ENCODE assay signal across 26 cellular contexts in the genomic region with DNA sequence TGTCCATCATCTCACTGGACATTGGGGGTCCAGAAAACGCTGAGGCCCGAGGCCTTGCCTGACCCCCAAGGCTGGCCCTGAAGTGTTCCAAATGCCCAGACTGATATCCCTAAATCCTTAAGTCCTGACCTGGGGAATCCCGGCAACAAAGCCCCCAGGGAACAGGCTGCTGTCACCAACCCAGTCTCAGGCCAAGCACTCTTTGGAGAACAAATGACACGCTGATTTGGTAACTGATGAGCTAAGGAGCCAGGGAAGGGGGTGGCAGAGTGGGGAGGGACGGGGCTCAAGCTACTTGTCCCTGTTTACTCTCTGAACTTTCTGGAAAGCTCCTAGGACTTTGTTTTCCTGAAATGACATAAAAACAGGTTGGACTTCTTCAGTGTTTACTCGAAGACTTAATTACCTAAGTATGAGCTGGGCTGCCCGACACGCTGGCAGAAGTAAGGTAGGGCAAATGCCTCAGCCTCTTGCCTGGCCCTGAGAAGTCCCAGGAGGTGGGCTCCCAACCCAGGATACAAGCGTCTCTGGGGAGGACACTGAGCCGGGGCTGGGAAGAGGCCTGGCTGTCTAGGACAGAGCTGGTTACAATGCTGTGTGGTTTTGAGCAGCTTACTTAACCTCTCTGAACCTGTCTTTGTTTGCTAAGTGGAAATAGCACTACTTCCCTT.
DNase-seq lines count a peak whose midpoint lies in the region; ATAC-seq, FAIRE-seq and TF ChIP-seq lines count a peak whose summit lies in the region.
"Had no signal": no experiment of that assay in that cellular context is flagged by ENCODE, and none has a peak within 500 bp of the region (broad histone marks: within the 10 kb centered on the region; RNA-seq: fewer than 3 reads in every experiment).

No MANE protein-coding gene starts in this region.

- no peak overlapping the region for H3K14ac ChIP-seq in neuronal stem cell (ENCODE audit: low read length)

- H3K9me3 ChIP-seq in A549 (peaks cover 12% of the 10 kb centered on the region), neuronal stem cell (replicated peaks in 1 of 2; ENCODE audit: control insufficient read depth in 2 of 2, insufficient read depth in 1 of 2, low read depth in 1 of 2, low read length in 2 of 2) (peaks cover 0 to 2% of the 10 kb centered on the region in 2 donors), gastroesophageal sphincter (no peaks in the 10 kb centered on the region)
- H3K9me3 ChIP-seq: Peyer's patch, SJCRH30, stomach, tibial artery had no signal

- TF ChIP-seq RAD21 in A549 (conservative IDR thresholded peaks at IDR 0.05 in 1 of 2, IDR thresholded peaks at IDR 0.05 in 1 of 2) = no peak

- H3K23ac ChIP-seq in neuronal stem cell (ENCODE audit: low read depth, low read length, poor library complexity) = no peak overlapping the region

- no peak for ATAC-seq in A549
- ATAC-seq in esophagus mucosa = peak; percentile 66
- ATAC-seq in gastroesophageal sphincter = no peak
- ATAC-seq in GM18868 (IDR thresholded peaks at IDR 0.05; ENCODE audit: unreplicated experiment) = no peak
- ATAC-seq in HG02852 (IDR thresholded peaks at IDR 0.05; ENCODE audit: unreplicated experiment) = no peak

- POLR2A ChIA-PET in A549 (lab: Yijun Ruan, JAX) (no interaction called here), HEK293T (lab: Yijun Ruan, JAX) (no interaction called here)

- no peak for TF ChIP-seq CTCF in A549 (IDR thresholded peaks at IDR 0.05)
- no peak for TF ChIP-seq CTCF in LNCaP clone FGC (IDR thresholded peaks at IDR 0.05; ENCODE audit: control insufficient read depth, extremely low read depth, insufficient read depth)
- TF ChIP-seq CTCF in gastroesophageal sphincter (IDR thresholded peaks at IDR 0.05) = no peak

- DNase-seq in A549 (ENCODE audit: low read depth in 1 of 2, low spot score in 1 of 2) (no peak), LNCaP clone FGC (ENCODE audit: low read depth) (peak; percentile 94), neuronal stem cell (ENCODE audit: low spot score) (no peak), HEK293T (ENCODE audit: extremely low spot score) (no peak)
- DNase-seq: activated CD4-positive, CD25-positive, alpha-beta regulatory T cell; activated naive CD4-positive, alpha-beta T cell treated with anti-CD3 and anti-CD28 coated beads, Interleukin-2, amount 10 ng/mL, durations not matched to agents 7 days and 5 days; brain microvascular endothelial cell; C1 segment of cervical spinal cord; IMR-90; kidney; NCI-H1105; NCI-H2029; NCI-H526 treated with DMSO at 0.1 percent for 48 hours; nucleus accumbens; Peyer's patch; SJCRH30; stomach; T1000 had no signal

- TF ChIP-seq EP300 in A549 (IDR thresholded peaks at IDR 0.05) (no peak), gastroesophageal sphincter (IDR thresholded peaks at IDR 0.05) (no peak)

- H3K79me1 ChIP-seq in neuronal stem cell (ENCODE audit: low read depth, low read length) = no peaks in the 10 kb centered on the region

- H3K9ac ChIP-seq in neuronal stem cell (ENCODE audit: low read depth, low read length, poor library complexity) = no peak overlapping the region

- no peak overlapping the region for H2BK15ac ChIP-seq in neuronal stem cell (ENCODE audit: low read length)

- FAIRE-seq in A549 (lab: Jason Lieb, UNC) = no peak
- FAIRE-seq: GM12892, kidney had no signal

- TF ChIP-seq POLR2A in A549 (IDR thresholded peaks at IDR 0.05; ENCODE audit: low read length) (no peak), gastroesophageal sphincter (IDR thresholded peaks at IDR 0.05) (no peak)

- H3K36me3 ChIP-seq in neuronal stem cell (replicated peaks in 1 of 2; ENCODE audit: control insufficient read depth in 2 of 2, insufficient read depth in 2 of 2, low read length in 2 of 2) (no peaks in the 10 kb centered on the region), gastroesophageal sphincter (no peaks in the 10 kb centered on the region)
- H3K36me3 ChIP-seq: brain microvascular endothelial cell, Peyer's patch, SJCRH30, stomach, tibial artery had no signal

- WGBS in A549 (ENCODE audit: missing lambda C conversion rate) = 49% methylated on average over 10 of the region's 10 CpGs
- WGBS in neuronal stem cell (ENCODE audit: extremely low coverage in 2 of 2, insufficient read length in 2 of 2, insufficient replicate concordance in 1 of 2), 2 donors = no CpG with 5 or more reads among the region's 10 CpGs
- 79 to 100% methylated on average over 1 to 4 of the region's 10 CpGs for WGBS in gastroesophageal sphincter (ENCODE audit: low coverage in 1 of 2), 2 donors

- H2AFZ ChIP-seq in neuronal stem cell (ENCODE audit: low read length) = no peak overlapping the region

- H2BK120ac ChIP-seq in neuronal stem cell (ENCODE audit: low read depth, low read length) = no peak overlapping the region

- no peak overlapping the region for H3K4me3 ChIP-seq in A549
- no peak overlapping the region for H3K4me3 ChIP-seq in LNCaP clone FGC (ENCODE audit: low read depth, low read length)
- H3K4me3 ChIP-seq in neuronal stem cell (ENCODE audit: low read length in 2 of 2) = no peak overlapping the region
- no peak overlapping the region for H3K4me3 ChIP-seq in gastroesophageal sphincter
- H3K4me3 ChIP-seq: Peyer's patch, SJCRH30, skin epidermis, stomach, tibial artery had no signal

- CTCF ChIA-PET in A549 (lab: Yijun Ruan, JAX) = interaction anchor here (0.9 to 1.3 kb wide), 5 partner anchors 10 to 53 kb away, joined by 3 to 5 read pairs (median 3); no protein-coding TSS in a partner anchor
- CTCF ChIA-PET in HEK293T (lab: Yijun Ruan, JAX) = no interaction called here

- H3K4me1 ChIP-seq in A549 (no peaks in the 10 kb centered on the region), neuronal stem cell (ENCODE audit: control insufficient read depth in 2 of 2, insufficient read depth in 1 of 2, low read depth in 1 of 2, low read length in 2 of 2) (no peaks in the 10 kb centered on the region), gastroesophageal sphincter (no peaks in the 10 kb centered on the region)
- H3K4me1 ChIP-seq: Peyer's patch, SJCRH30 had no signal

- H3K4me2 ChIP-seq in A549 (no peak overlapping the region), neuronal stem cell (ENCODE audit: insufficient read depth, low read length, poor library complexity, severe bottlenecking) (no peak overlapping the region)

- H3K4ac ChIP-seq in neuronal stem cell (ENCODE audit: low read length) = no peak overlapping the region

- H3K27ac ChIP-seq in A549 (no peak overlapping the region), neuronal stem cell (replicated peaks; ENCODE audit: low read length) (no peak overlapping the region), gastroesophageal sphincter (no peak overlapping the region)
- H3K27ac ChIP-seq: brain microvascular endothelial cell, epithelial cell of prostate, Peyer's patch, SJCRH30, stomach, tibial artery had no signal

- peaks cover 0 to 25% (median 0%) of the 10 kb centered on the region in 3 experiments for H3K27me3 ChIP-seq in neuronal stem cell (ENCODE audit: control insufficient read depth in 3 of 3, insufficient read depth in 3 of 3, low read depth in 1 of 3, low read length in 3 of 3)
- H3K27me3 ChIP-seq in gastroesophageal sphincter = peaks cover 4% of the 10 kb centered on the region
- H3K27me3 ChIP-seq: brain microvascular endothelial cell, Peyer's patch, tibial artery had no signal

- peak overlapping the region; percentile 32 for H2AK5ac ChIP-seq in neuronal stem cell (ENCODE audit: low read depth, low read length)

- no peak overlapping the region for H3K18ac ChIP-seq in neuronal stem cell (ENCODE audit: low read length)

- H4K8ac ChIP-seq in neuronal stem cell (ENCODE audit: low read depth, low read length) = no peak overlapping the region

- no peak overlapping the region for H4K91ac ChIP-seq in neuronal stem cell (ENCODE audit: low read depth, low read length, poor library complexity)

- no peak overlapping the region for H2BK12ac ChIP-seq in neuronal stem cell (ENCODE audit: low read length)

- H2BK5ac ChIP-seq in neuronal stem cell (ENCODE audit: low read length) = no peak overlapping the region

TF ChIP-seq in A549, 52 proteins besides CTCF, POLR2A, EP300 and RAD21:
- TF ChIP-seq ZFP36 (IDR thresholded peaks at IDR 0.05; ENCODE audit: borderline replicate concordance, partially characterized antibody) = peak; percentile 44
- no peak for TF ChIP-seq FOSB (CRISPR knock-in tag; IDR thresholded peaks at IDR 0.05)

TF ChIP-seq in HEK293T, 16 proteins besides CTCF, POLR2A, EP300 and RAD21:
- no peak for TF ChIP-seq HDGF (IDR thresholded peaks at IDR 0.05; ENCODE audit: borderline replicate concordance)
- TF ChIP-seq LEF1 (IDR thresholded peaks at IDR 0.05; ENCODE audit: borderline replicate concordance) = no peak
- no peak for TF ChIP-seq FOXK2 (IDR thresholded peaks at IDR 0.05)
- TF ChIP-seq SUZ12 (IDR thresholded peaks at IDR 0.05) = no peak
